Comparison of ENCODE assay signal across 13 cellular contexts in the genomic region with DNA sequence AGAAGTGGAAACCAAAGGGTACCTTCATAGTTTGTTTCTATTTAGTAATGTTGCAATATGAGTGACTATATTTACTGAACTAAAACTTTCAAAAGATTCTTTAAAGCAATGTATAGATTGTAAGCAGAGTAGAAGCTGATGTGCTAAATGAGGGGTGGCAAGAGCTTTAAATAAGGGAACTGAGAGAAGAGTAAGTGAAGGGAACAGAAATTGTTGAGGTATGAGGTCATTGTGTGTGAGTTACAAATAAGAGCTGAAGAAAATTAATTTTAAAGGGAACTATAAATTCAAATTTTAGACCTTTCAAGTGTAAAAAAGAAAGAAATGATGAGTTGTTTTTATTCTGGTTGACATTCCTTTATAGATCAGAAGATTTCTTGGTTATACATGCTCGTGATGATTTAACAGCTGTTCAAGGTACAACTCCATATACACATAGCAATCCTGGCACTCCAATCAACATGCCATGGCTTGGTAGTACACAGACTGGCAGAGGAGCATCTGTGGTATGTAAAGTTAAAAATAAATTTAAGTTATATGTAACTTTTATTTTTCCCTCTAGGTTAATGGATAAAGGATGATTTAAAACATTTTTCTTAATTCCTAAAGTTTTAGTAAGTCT.
A peak's percentile ranks its signal among the peaks of the same experiment; 100 is the strongest.
DNase-seq lines count a peak whose midpoint lies in the region; ATAC-seq lines count a peak whose summit lies in the region.
"Had no signal": no experiment of that assay in that cellular context is flagged by ENCODE, and none has a peak within 500 bp of the region (broad histone marks: within the 10 kb centered on the region; RNA-seq: fewer than 3 reads in every experiment).

No MANE protein-coding gene starts in this region.

- H3K36me3 ChIP-seq in mesendoderm (ENCODE audit: control insufficient read depth, insufficient read depth, low read length): no peaks in the 10 kb centered on the region

- H3K4me3 Mint-ChIP-seq in activated CD8-positive, alpha-beta memory T cell treated with anti-CD3 and anti-CD28 coated beads, Interleukin-2, amount 10 ng/mL, durations not matched to agents 7 days and 5 days: no peak overlapping the region
- H3K4me3 Mint-ChIP-seq: natural killer cell treated with Interleukin-12 subunit alpha and Interleukin-12 subunit beta and Interleukin-15 and Interleukin-18, amount 100 ng/mL, for 72 hours had no signal

- H3K27ac ChIP-seq in mesendoderm (ENCODE audit: low read depth, low read length): no peak overlapping the region
- H3K27ac ChIP-seq: thoracic aorta had no signal

- no peak overlapping the region for H3K9ac ChIP-seq in mesendoderm (ENCODE audit: low read length)

- H3K4me2 ChIP-seq in mesendoderm (ENCODE audit: low read length): no peak overlapping the region

- H2BK15ac ChIP-seq in mesendoderm (replicated peaks; ENCODE audit: low read depth): no peak overlapping the region

- H3K27ac Mint-ChIP-seq in activated CD8-positive, alpha-beta memory T cell treated with anti-CD3 and anti-CD28 coated beads, Interleukin-2, amount 10 ng/mL, durations not matched to agents 7 days and 5 days: no peak overlapping the region
- H3K27ac Mint-ChIP-seq: activated naive CD4-positive, alpha-beta T cell treated with anti-CD3 and anti-CD28 coated beads, Interleukin-2, amount 50 U/mL, for 72 hours; natural killer cell treated with Interleukin-12 subunit alpha and Interleukin-12 subunit beta and Interleukin-15 and Interleukin-18, amount 100 ng/mL, for 72 hours had no signal

- no peaks in the 10 kb centered on the region for H3K27me3 Mint-ChIP-seq in activated CD8-positive, alpha-beta memory T cell treated with anti-CD3 and anti-CD28 coated beads, Interleukin-2, amount 10 ng/mL, durations not matched to agents 7 days and 5 days
- H3K27me3 Mint-ChIP-seq: natural killer cell treated with Interleukin-12 subunit alpha and Interleukin-12 subunit beta and Interleukin-15 and Interleukin-18, amount 100 ng/mL, for 72 hours had no signal

- no peak overlapping the region for H3K4me3 ChIP-seq in mesendoderm (ENCODE audit: low read length)
- H3K4me3 ChIP-seq: thoracic aorta had no signal

- H3K4ac ChIP-seq in mesendoderm (ENCODE audit: low read depth, low read length): no peak overlapping the region

- ATAC-seq in GM18907 (IDR thresholded peaks at IDR 0.05; ENCODE audit: unreplicated experiment) (peak; percentile 83), GM21825 (IDR thresholded peaks at IDR 0.05; ENCODE audit: unreplicated experiment) (peak; percentile 92), HG03442 (IDR thresholded peaks at IDR 0.05; ENCODE audit: unreplicated experiment) (peak; percentile 91)
- no peak for ATAC-seq in activated CD8-positive, alpha-beta memory T cell treated with anti-CD3 and anti-CD28 coated beads, Interleukin-2, amount 10 ng/mL, durations not matched to agents 7 days and 5 days
- ATAC-seq: activated CD4-positive, CD25-positive, alpha-beta regulatory T cell treated with anti-CD3 and anti-CD28 coated beads, Interleukin-2, amount 50 U/mL, for 24 hours; activated naive CD4-positive, alpha-beta T cell treated with anti-CD3 and anti-CD28 coated beads, Interleukin-2, amount 50 U/mL, for 72 hours; natural killer cell treated with Interleukin-12 subunit alpha and Interleukin-12 subunit beta and Interleukin-15 and Interleukin-18, amount 100 ng/mL, for 72 hours had no signal

- no peaks in the 10 kb centered on the region for H3K79me1 ChIP-seq in mesendoderm (ENCODE audit: low read length)

- no peaks in the 10 kb centered on the region for H3K27me3 ChIP-seq in mesendoderm (ENCODE audit: insufficient read depth, low read length, poor library complexity)

- WGBS in mesendoderm (ENCODE audit: extremely low coverage, insufficient coverage, low lambda C conversion rate): no CpG with 5 or more reads among the region's 1 CpG

- H2BK120ac ChIP-seq in mesendoderm (ENCODE audit: low read depth, low read length): no peak overlapping the region

- H3K56ac ChIP-seq in mesendoderm (ENCODE audit: low read length): no peak overlapping the region

- H3K23ac ChIP-seq in mesendoderm (ENCODE audit: low read length): no peak overlapping the region

- H4K5ac ChIP-seq in mesendoderm (ENCODE audit: low read length): no peak overlapping the region

- no peak overlapping the region for H3K18ac ChIP-seq in mesendoderm (ENCODE audit: low read length)

- DNase-seq in mesendoderm (peak; percentile 8), dedifferentiated amniotic fluid mesenchymal stem cell (ENCODE audit: extremely low spot score) (no peak), HK-2 (ENCODE audit: unreplicated experiment) (no peak)
- DNase-seq in activated CD4-positive, alpha-beta T cell treated with anti-CD3 and anti-CD28 coated beads, Interleukin-2, amount 50 U/mL, for 1 hour: no peak
- DNase-seq in activated CD8-positive, alpha-beta memory T cell treated with anti-CD3 and anti-CD28 coated beads, Interleukin-2, amount 10 ng/mL, durations not matched to agents 7 days and 5 days: no peak
- DNase-seq: NCI-H1105 treated with DMSO at 0.1 percent for 48 hours had no signal

- CTCF ChIA-PET in activated CD8-positive, alpha-beta memory T cell treated with anti-CD3 and anti-CD28 coated beads, Interleukin-2, amount 10 ng/mL, durations not matched to agents 7 days and 5 days (lab: Charles Lee): interaction anchor here (1.0 to 1.1 kb wide), 2 partner anchors 191 to 200 kb away, joined by 3 read pairs; no protein-coding TSS in a partner anchor

- H4K8ac ChIP-seq in mesendoderm (ENCODE audit: low read depth, low read length): no peak overlapping the region

- no peaks in the 10 kb centered on the region for H3K4me1 ChIP-seq in mesendoderm (ENCODE audit: control insufficient read depth, low read depth, low read length)

- no peak overlapping the region for H2BK5ac ChIP-seq in mesendoderm (ENCODE audit: low read length)

- H3K9me3 Mint-ChIP-seq in activated CD8-positive, alpha-beta memory T cell treated with anti-CD3 and anti-CD28 coated beads, Interleukin-2, amount 10 ng/mL, durations not matched to agents 7 days and 5 days (ENCODE audit: low read depth): no peaks in the 10 kb centered on the region
- H3K9me3 Mint-ChIP-seq: activated naive CD4-positive, alpha-beta T cell treated with anti-CD3 and anti-CD28 coated beads, Interleukin-2, amount 50 U/mL, for 72 hours; natural killer cell treated with Interleukin-12 subunit alpha and Interleukin-12 subunit beta and Interleukin-15 and Interleukin-18, amount 100 ng/mL, for 72 hours had no signal

- H2AK5ac ChIP-seq in mesendoderm (ENCODE audit: low read length): no peak overlapping the region

- H3K79me2 ChIP-seq in mesendoderm (ENCODE audit: control insufficient read depth, insufficient read depth, low read length): no peaks in the 10 kb centered on the region

- H3K36me3 Mint-ChIP-seq in activated CD8-positive, alpha-beta memory T cell treated with anti-CD3 and anti-CD28 coated beads, Interleukin-2, amount 10 ng/mL, durations not matched to agents 7 days and 5 days: peaks cover 8% of the 10 kb centered on the region

- H3K4me1 Mint-ChIP-seq in activated CD8-positive, alpha-beta memory T cell treated with anti-CD3 and anti-CD28 coated beads, Interleukin-2, amount 10 ng/mL, durations not matched to agents 7 days and 5 days: no peaks in the 10 kb centered on the region
